11 cellular contexts compared by ENCODE assay signal in the genomic region with DNA sequence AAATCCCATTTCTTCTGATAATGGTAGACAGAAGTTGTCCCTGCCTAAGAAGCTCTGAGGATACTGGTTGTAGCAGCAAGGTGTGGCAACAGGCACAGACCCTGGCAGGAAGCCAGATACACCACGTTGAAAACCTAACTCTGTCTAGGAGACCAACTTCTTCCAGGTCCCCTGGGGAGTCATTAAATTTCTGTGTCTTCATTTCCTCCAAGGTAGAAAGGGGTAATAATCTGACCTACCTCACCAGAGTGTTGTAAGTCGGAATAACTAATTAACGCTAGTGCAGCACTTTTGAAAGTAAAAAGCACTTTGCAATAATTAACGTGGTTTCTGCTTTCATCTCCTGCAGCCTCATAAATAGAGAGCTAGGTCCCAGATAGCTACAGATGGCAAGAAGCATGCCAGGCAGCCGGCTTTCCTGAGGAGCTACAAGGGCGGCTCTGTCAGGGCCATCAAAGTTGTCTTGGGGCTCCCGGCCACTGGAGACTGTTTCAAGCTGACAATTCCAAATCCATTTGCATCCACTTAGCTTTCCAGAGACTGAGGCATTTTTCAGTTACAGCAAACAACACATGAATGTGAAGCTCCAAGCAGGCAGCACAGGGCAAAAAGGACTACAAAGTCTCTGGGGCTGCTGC.
DNase-seq lines count a peak whose midpoint lies in the region; ATAC-seq and TF ChIP-seq lines count a peak whose summit lies in the region.
"Had no signal": no experiment of that assay in that cellular context is flagged by ENCODE, and none has a peak within 500 bp of the region (broad histone marks: within the 10 kb centered on the region; RNA-seq: fewer than 3 reads in every experiment).

No MANE protein-coding gene starts in this region.

- no peaks in the 10 kb centered on the region for H3K36me3 Mint-ChIP-seq in stimulated activated naive CD8-positive, alpha-beta T cell treated with anti-CD3 and anti-CD28 coated beads, Interleukin-15, Interleukin-2, amounts not matched to agents 100 ng/mL and 50 ng/mL, for 24 hours (ENCODE audit: low read depth)

- H3K36me3 ChIP-seq in colonic mucosa, result no peaks in the 10 kb centered on the region
- no peaks in the 10 kb centered on the region for H3K36me3 ChIP-seq in heart left ventricle
- H3K36me3 ChIP-seq: sigmoid colon had no signal

- no peak for TF ChIP-seq POLR2A in heart left ventricle (IDR thresholded peaks at IDR 0.05)

- H3K27me3 ChIP-seq in colonic mucosa (no peaks in the 10 kb centered on the region), heart left ventricle (no peaks in the 10 kb centered on the region)
- H3K27me3 ChIP-seq: sigmoid colon had no signal

- peak overlapping the region; percentile 75 for H3K4me3 Mint-ChIP-seq in stimulated activated naive CD8-positive, alpha-beta T cell treated with anti-CD3 and anti-CD28 coated beads, Interleukin-15, Interleukin-2, amounts not matched to agents 100 ng/mL and 50 ng/mL, for 24 hours

- no peaks in the 10 kb centered on the region for H3K9me3 Mint-ChIP-seq in stimulated activated naive CD8-positive, alpha-beta T cell treated with anti-CD3 and anti-CD28 coated beads, Interleukin-15, Interleukin-2, amounts not matched to agents 100 ng/mL and 50 ng/mL, for 24 hours

- H3K9me3 ChIP-seq in colonic mucosa (no peaks in the 10 kb centered on the region), heart left ventricle (no peaks in the 10 kb centered on the region)
- H3K9me3 ChIP-seq: sigmoid colon had no signal

- H3K4me1 Mint-ChIP-seq in stimulated activated naive CD8-positive, alpha-beta T cell treated with anti-CD3 and anti-CD28 coated beads, Interleukin-15, Interleukin-2, amounts not matched to agents 100 ng/mL and 50 ng/mL, for 24 hours (ENCODE audit: low read depth), result peaks cover 84% of the 10 kb centered on the region

- TF ChIP-seq CTCF in colonic mucosa (IDR thresholded peaks at IDR 0.05) (no peak), heart left ventricle (IDR thresholded peaks at IDR 0.05) (no peak)

- H3K27me3 Mint-ChIP-seq in stimulated activated naive CD8-positive, alpha-beta T cell treated with anti-CD3 and anti-CD28 coated beads, Interleukin-15, Interleukin-2, amounts not matched to agents 100 ng/mL and 50 ng/mL, for 24 hours, result no peaks in the 10 kb centered on the region

- H3K27ac Mint-ChIP-seq in stimulated activated naive CD8-positive, alpha-beta T cell treated with anti-CD3 and anti-CD28 coated beads, Interleukin-15, Interleukin-2, amounts not matched to agents 100 ng/mL and 50 ng/mL, for 24 hours, result peak overlapping the region; percentile 84

- WGBS in heart left ventricle, 4 donors, result 74 to 83% (median 74%) methylated on average over 7 of the region's 7 CpGs

- DNase-seq in activated T-cell treated with anti-CD3 and anti-CD28 coated beads for 1 hour (ENCODE audit: low read depth), result peak; percentile 49
- no peak for DNase-seq in activated T-cell treated with anti-CD3 and anti-CD28 coated beads, Interleukin-2, amount 50 U/mL, for 48 hours
- peak; percentile 33 for DNase-seq in activated CD4-positive, alpha-beta T cell treated with anti-CD3 and anti-CD28 coated beads for 1 hour
- peak; percentile 34 for DNase-seq in colonic mucosa
- DNase-seq in heart left ventricle, result no peak
- DNase-seq in KG1 (lab: John Stamatoyannopoulos, UW), result no peak
- DNase-seq: left ventricle myocardium superior, T1000 had no signal

- no peak overlapping the region for H3K9ac ChIP-seq in colonic mucosa (ENCODE audit: low read depth in 2 of 2, low read length in 2 of 2)

- no peaks in the 10 kb centered on the region for H3K4me1 ChIP-seq in colonic mucosa
- H3K4me1 ChIP-seq in heart left ventricle, result peaks cover 0 to 24% (median 6%) of the 10 kb centered on the region in 12 donors
- H3K4me1 ChIP-seq: sigmoid colon had no signal

- no peak overlapping the region for H3K4me3 ChIP-seq in colonic mucosa
- H3K4me3 ChIP-seq in heart left ventricle, result no peak overlapping the region
- H3K4me3 ChIP-seq: sigmoid colon had no signal

- H3K27ac ChIP-seq in colonic mucosa (no peak overlapping the region), heart left ventricle (no peak overlapping the region)
- H3K27ac ChIP-seq: sigmoid colon had no signal

- intact Hi-C loops in colonic mucosa (cut with DNase I), result no loop called here
- intact Hi-C loops in heart left ventricle (cut with DNase I), result loop anchor here in 1 of 10 donors (5.0 to 10.0 kb wide), 2 partner anchors 47 to 75 kb away; no protein-coding TSS in a partner anchor

- ATAC-seq in heart left ventricle (no peak), HG02973 (IDR thresholded peaks at IDR 0.05; ENCODE audit: unreplicated experiment) (no peak)
- ATAC-seq: left ventricle myocardium superior had no signal

Comparison
In these comparisons a context has a peak if more than half of its experiments do, and no peak if none do; other contexts are left out.
1. DNase-seq: peak in activated T-cell treated with anti-CD3 and anti-CD28 coated beads for 1 hour (single experiment), activated CD4-positive, alpha-beta T cell treated with anti-CD3 and anti-CD28 coated beads for 1 hour (single experiment) and colonic mucosa (single experiment); none in activated T-cell treated with anti-CD3 and anti-CD28 coated beads, Interleukin-2, amount 50 U/mL, for 48 hours (0 of 2), heart left ventricle (0 of 5) and KG1 (single experiment).